ENCODE assay signal across 8 cellular contexts in genomic region chr15:56464893-56465520, GRCh38. TPM values are rescaled to one million over a fixed set of nuclear protein-coding genes. Genes with fewer than 3 reads are reported as not detected.
DNase-seq lines count a peak whose midpoint lies in the region; ATAC-seq and TF ChIP-seq lines count a peak whose summit lies in the region.

Gene MNS1 (minus strand): TSS chr15:56465137. CDS start chr15:56464972, 165 bp downstream.

- H3K27me3 ChIP-seq in ovary: no peaks in the 10 kb centered on the region
- H3K27me3 ChIP-seq in transverse colon: no peaks in the 10 kb centered on the region

- WGBS in ovary, 3 donors: 1 to 6% (median 2%) methylated on average over 25 to 38 of the region's 38 CpGs
- 0 to 3% methylated on average over 1 to 32 of the region's 38 CpGs for WGBS in transverse colon (ENCODE audit: low coverage in 1 of 2), 2 donors

- POLR2A ChIA-PET in GM10248 (lab: Yijun Ruan, JAX): no interaction called here

- H3K4me3 ChIP-seq in HFF-Myc (replicated peaks; ENCODE audit: low read depth, low read length): peak within 1 kb of the TSS; percentile 64
- peak within 1 kb of the TSS; percentile 76 for H3K4me3 ChIP-seq in SK-N-MC
- H3K4me3 ChIP-seq in ovary: peak within 1 kb of the TSS; percentile 51
- peak within 1 kb of the TSS; percentile 30 to 67 (median 46) for H3K4me3 ChIP-seq in transverse colon

- TF ChIP-seq CTCF in GM10248 (IDR thresholded peaks at IDR 0.05; ENCODE audit: control extremely low read depth, extremely low read depth, low read depth, missing control alignments) (no peak), HFF-Myc (IDR thresholded peaks at IDR 0.05; ENCODE audit: low read depth, low read length, missing control alignments) (no peak), ovary (IDR thresholded peaks at IDR 0.05) (no peak), transverse colon (IDR thresholded peaks at IDR 0.05) (no peak)

- no peak for TF ChIP-seq POLR2A in ovary (IDR thresholded peaks at IDR 0.05)
- no peak for TF ChIP-seq POLR2A in transverse colon (IDR thresholded peaks at IDR 0.05)

- intact Hi-C loops in Right ventricle myocardium superior (cut with DNase I) (no loop called here), ovary (cut with DNase I) (no loop called here), transverse colon (cut with DNase I; ENCODE audit: low total_unique reads) (loop anchor here (10.0 kb wide), 1 partner anchor 60 kb away; no protein-coding TSS in a partner anchor)

- H3K9ac ChIP-seq in SK-N-MC (ENCODE audit: insufficient read length): peak within 1 kb of the TSS; percentile 54

- CTCF ChIA-PET in GM10248 (lab: Yijun Ruan, JAX): interaction anchor here (1.1 to 2.8 kb wide), 8 partner anchors 16 to 220 kb away, joined by 3 to 12 read pairs (median 3); no protein-coding TSS in a partner anchor

- H3K4me1 ChIP-seq in ovary (ENCODE audit: insufficient read depth): peaks cover 1% of the 10 kb centered on the region
- H3K4me1 ChIP-seq in transverse colon: peaks cover 6 to 15% (median 12%) of the 10 kb centered on the region in 4 donors

- H3K9me3 ChIP-seq in SK-N-MC (ENCODE audit: low read depth, low read length) (no peaks in the 10 kb centered on the region), ovary (no peaks in the 10 kb centered on the region), transverse colon (no peaks in the 10 kb centered on the region)

- TF ChIP-seq EP300 in ovary (IDR thresholded peaks at IDR 0.05): no peak
- no peak for TF ChIP-seq EP300 in transverse colon (IDR thresholded peaks at IDR 0.05; ENCODE audit: low read depth)

- in situ Hi-C loops in transverse colon (cut with MboI; ENCODE audit: low pct_ligation_motif_present in 1 of 4, low pct_unique_long_range_greater_than_20kb in 1 of 4, low sequenced_read_pairs in 3 of 4): no loop called here

- no peak within 1 kb of the TSS for H3K27ac ChIP-seq in SK-N-MC
- H3K27ac ChIP-seq in ovary: no peak within 1 kb of the TSS
- H3K27ac ChIP-seq in transverse colon: peak within 1 kb of the TSS in 2 of 4 donors; percentile 5 to 23

- DNase-seq in GM10248 (ENCODE audit: extremely low spot score): peak; percentile 94
- DNase-seq in HFF-Myc (ENCODE audit: extremely low read depth, low read depth): peak; percentile 89
- peak; percentile 97 for DNase-seq in MV-4-11 (lab: John Stamatoyannopoulos, UW)
- DNase-seq in SK-N-MC (ENCODE audit: low read depth, low spot score): no peak
- peak; percentile 23 for DNase-seq in activated naive CD8-positive, alpha-beta T cell treated with anti-CD3 and anti-CD28 coated beads, Interleukin-2, amount 50 U/mL, for 16 hours (ENCODE audit: low read depth, low spot score)
- DNase-seq in Right ventricle myocardium superior: peak; percentile 92
- DNase-seq in ovary: peak; percentile 85 to 94 (median 89)
- peak; percentile 90 for DNase-seq in transverse colon

- H3K36me3 ChIP-seq in SK-N-MC (ENCODE audit: insufficient read depth, low read length) (no peaks in the 10 kb centered on the region), ovary (no peaks in the 10 kb centered on the region), transverse colon (no peaks in the 10 kb centered on the region)

- peak; percentile 100 for ATAC-seq in Right ventricle myocardium superior (ENCODE audit: poor library complexity)

RNA-seq across cellular contexts. Expression of gene MNS1, which starts in this region (rescaled TPM):
- total RNA-seq in Right ventricle myocardium superior (0.94 TPM), ovary (10 to 100 TPM in 1 of 7 donors, 1 to 10 TPM in 6; 1.8 to 11.0 (median 3.0) TPM), transverse colon (under 1 TPM in 3 of 4 donors, not detected in 1; 0.16 to 0.96 (median 0.40) TPM)
- 1 to 10 TPM; 3.4 to 4.9 TPM for polyA plus RNA-seq in ovary

Comparison
In these comparisons a context has a peak if more than half of its experiments do, and no peak if none do; other contexts are left out.
1. Peak in DNase-seq and ATAC-seq in Right ventricle myocardium superior; RNA of the gene not detected or under 1 TPM.
2. Peak in DNase-seq and H3K4me3 ChIP-seq in transverse colon; RNA of the gene not detected or under 1 TPM.